ENCODE assay signal across 11 cellular contexts in the genomic region with DNA sequence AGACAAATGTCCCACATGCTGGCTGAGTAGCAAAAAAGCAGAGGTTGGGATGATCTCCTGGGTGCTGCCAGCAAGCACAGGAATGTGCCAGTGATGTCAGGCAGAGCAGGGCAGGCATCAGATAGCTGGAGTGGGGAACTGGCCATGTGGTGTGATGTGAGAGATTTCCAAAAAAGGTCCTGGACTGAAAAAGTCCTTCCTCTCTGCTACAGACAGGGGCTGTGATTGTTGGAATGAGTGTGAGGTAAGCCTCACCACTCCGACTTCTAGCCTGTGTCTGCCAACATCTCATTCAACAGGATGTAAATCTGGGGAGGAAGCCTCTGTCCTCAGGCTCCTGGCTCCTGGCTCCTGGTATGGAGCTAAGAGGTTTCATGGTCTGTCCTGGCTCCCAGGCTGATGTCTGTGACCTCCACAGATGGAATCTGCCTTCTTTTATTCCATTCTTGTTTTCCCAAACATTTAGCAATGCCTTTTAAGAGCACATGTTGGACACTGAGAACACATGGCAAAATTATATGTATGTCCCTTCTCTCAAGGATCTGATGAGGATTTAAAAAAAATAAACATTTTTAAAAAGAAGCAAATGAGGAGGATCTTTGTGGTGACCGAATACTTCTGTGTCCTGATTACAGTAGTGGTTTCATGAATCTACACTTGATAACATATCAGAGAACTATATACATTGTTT. TPM values are rescaled to one million over a fixed set of nuclear protein-coding genes. Genes with fewer than 3 reads are reported as not detected.
A peak's percentile ranks its signal among the peaks of the same experiment; 100 is the strongest.
DNase-seq lines count a peak whose midpoint lies in the region; ATAC-seq lines count a peak whose summit lies in the region.
"Had no signal": no experiment of that assay in that cellular context is flagged by ENCODE, and none has a peak within 500 bp of the region (broad histone marks: within the 10 kb centered on the region; RNA-seq: fewer than 3 reads in every experiment).

No MANE protein-coding gene starts in this region.

- no peaks in the 10 kb centered on the region for H3K27me3 ChIP-seq in SJCRH30
- no peaks in the 10 kb centered on the region for H3K27me3 ChIP-seq in mucosa of stomach (ENCODE audit: control insufficient read depth, insufficient read depth, low read length)

- H3K27ac ChIP-seq in SJCRH30, result peak overlapping the region; percentile 2; the same call in 1 of the 2 replicates

- H3K4me1 ChIP-seq in SJCRH30 (peaks cover 22% of the 10 kb centered on the region), mucosa of stomach (ENCODE audit: control insufficient read depth, insufficient read depth, low read length) (peaks cover 47% of the 10 kb centered on the region)

- H3K9ac ChIP-seq in mucosa of stomach (ENCODE audit: low read length), result peak overlapping the region; percentile 10

- H3K36me3 ChIP-seq in SJCRH30 (no peaks in the 10 kb centered on the region), mucosa of stomach (ENCODE audit: control insufficient read depth, insufficient read depth, low read length) (no peaks in the 10 kb centered on the region)

- no peak overlapping the region for H3K4me3 ChIP-seq in SJCRH30
- H3K4me3 ChIP-seq in mucosa of stomach (ENCODE audit: low read length), result no peak overlapping the region

- H3K9me3 ChIP-seq in SJCRH30 (replicated peaks), result no peaks in the 10 kb centered on the region
- no peaks in the 10 kb centered on the region for H3K9me3 ChIP-seq in mucosa of stomach (ENCODE audit: control insufficient read depth, low read length)

- ATAC-seq in GM19023 (IDR thresholded peaks at IDR 0.05; ENCODE audit: unreplicated experiment) (no peak), GM18909 (IDR thresholded peaks at IDR 0.05; ENCODE audit: poor library complexity, unreplicated experiment) (no peak)

- DNase-seq in AG08396 (ENCODE audit: low spot score) (peak; percentile 31), SJCRH30 (peak; percentile 55 to 64), fibroblast of peridontal ligament (ENCODE audit: extremely low read depth) (peak; percentile 82), NCI-H82 (lab: John Stamatoyannopoulos, UW) (no peak)
- no peak for DNase-seq in stimulated activated naive CD4-positive, alpha-beta T cell (lab: John Stamatoyannopoulos, UW)
- DNase-seq: activated CD4-positive, alpha-beta memory T cell treated with anti-CD3 and anti-CD28 coated beads for 36 hours; midbrain; RPMI8226 had no signal

RNA-seq across cellular contexts. Expression of a gene that starts 50.1 kb away (rescaled TPM):
- total RNA-seq in SJCRH30 (2014; rRNA removed; shearing (Covaris generic)), result 33.5 and 39.6 TPM in 2 replicates

Comparison
In these comparisons a context has a peak if more than half of its experiments do, and no peak if none do; other contexts are left out.
1. DNase-seq: peak in AG08396 (single experiment), SJCRH30 (2 of 2) and fibroblast of peridontal ligament (single experiment); none in NCI-H82 (single experiment) and stimulated activated naive CD4-positive, alpha-beta T cell (0 of 6).